33 cellular contexts compared by ENCODE assay signal in genomic region chr10:15405319-15405718, GRCh38.
"Had no signal": no experiment of that assay in that cellular context is flagged by ENCODE, and none has a peak within 500 bp of the region (broad histone marks: within the 10 kb centered on the region; RNA-seq: fewer than 3 reads in every experiment).

No MANE protein-coding gene starts in this region.

- H3K9me3 ChIP-seq: adrenal gland, ascending aorta, body of pancreas had no signal

- H3K4me3 ChIP-seq: adrenal gland, ascending aorta, body of pancreas, breast epithelium, cardiac muscle cell had no signal

- H3K27ac ChIP-seq: adrenal gland, ascending aorta, body of pancreas, brain microvascular endothelial cell, breast epithelium, cardiac muscle cell had no signal

- H3K36me3 ChIP-seq: adrenal gland, ascending aorta, brain microvascular endothelial cell, breast epithelium, cardiac muscle cell had no signal

- H3K27me3 ChIP-seq: adrenal gland, ascending aorta, body of pancreas, brain microvascular endothelial cell, breast epithelium, cardiac muscle cell had no signal

- ATAC-seq: activated naive CD4-positive, alpha-beta T cell treated with anti-CD3 and anti-CD28 coated beads, Interleukin-2, amount 50 U/mL, for 72 hours; activated naive CD8-positive, alpha-beta T cell treated with anti-CD3 and anti-CD28 coated beads, Interleukin-2, amount 50 U/mL, for 24 hours; activated T-cell treated with anti-CD3 and anti-CD28 coated beads, Interleukin-2, amount 50 U/mL, for 4 hours; activated T-cell treated with anti-CD3 and anti-CD28 coated beads, Interleukin-2, amount 50 U/mL, for 72 hours; activated T-helper 17 cell treated with anti-CD3 and anti-CD28 coated beads, Interleukin-2, amount 50 U/mL, for 72 hours; body of pancreas had no signal

- H3K4me1 ChIP-seq: adrenal gland, ascending aorta, body of pancreas, breast epithelium had no signal

- DNase-seq: activated effector memory CD4-positive, alpha-beta T cell treated with anti-CD3 and anti-CD28 coated beads, Interleukin-2, amount 50 U/mL, for 16 hours; activated effector memory CD4-positive, alpha-beta T cell treated with Interleukin-2 at 50 U/mL for 16 hours; activated gamma-delta T cell; activated gamma-delta T cell treated with Interleukin-2 at 50 U/mL for 16 hours; activated naive CD4-positive, alpha-beta T cell; activated naive CD4-positive, alpha-beta T cell treated with anti-CD3 and anti-CD28 coated beads for 36 hours; activated naive CD4-positive, alpha-beta T cell treated with anti-CD3 and anti-CD28 coated beads, Interleukin-2, amount 10 ng/mL, durations not matched to agents 7 days and 5 days; activated naive CD4-positive, alpha-beta T cell treated with anti-CD3 and anti-CD28 coated beads, Interleukin-2, amount 50 U/mL, for 16 hours; activated naive CD4-positive, alpha-beta T cell treated with Interleukin-2 at 50 U/mL for 16 hours; activated naive CD8-positive, alpha-beta T cell treated with anti-CD3 and anti-CD28 coated beads for 36 hours; activated naive CD8-positive, alpha-beta T cell treated with anti-CD3 and anti-CD28 coated beads, Interleukin-2, amount 10 ng/mL, durations not matched to agents 7 days and 5 days; activated naive CD8-positive, alpha-beta T cell treated with anti-CD3 and anti-CD28 coated beads, Interleukin-2, amount 50 U/mL, for 24 hours; activated T-cell treated with anti-CD3 and anti-CD28 coated beads, Interleukin-2, amount 50 U/mL, for 24 hours; activated T-cell treated with anti-CD3 and anti-CD28 coated beads, Interleukin-2, amount 50 U/mL, for 4 hours; activated T-cell treated with anti-CD3 and anti-CD28 coated beads, Interleukin-2, amount 50 U/mL, for 48 hours; activated T-cell treated with anti-CD3 and anti-CD28 coated beads, Interleukin-2, amount 50 U/mL, for 72 hours; adrenal gland; amniotic stem cell; amygdala; anterior cingulate cortex; aorta; body of pancreas; brain microvascular endothelial cell; caudate nucleus; central memory CD4-positive, alpha-beta T cell; cerebellar nuclear complex had no signal

- FAIRE-seq: astrocyte, bronchial epithelial cell had no signal
